ENCODE assay signal across 9 cellular contexts in genomic region chr9:127537792-127538191, GRCh38.
A peak's percentile ranks its signal among the peaks of the same experiment; 100 is the strongest.
DNase-seq lines count a peak whose midpoint lies in the region; ATAC-seq and TF ChIP-seq lines count a peak whose summit lies in the region.
"Had no signal": no experiment of that assay in that cellular context is flagged by ENCODE, and none has a peak within 500 bp of the region (broad histone marks: within the 10 kb centered on the region; RNA-seq: fewer than 3 reads in every experiment).

No MANE protein-coding gene starts in this region.

- intact Hi-C loops in IMR-90 (cut with micrococcal nuclease) = no loop called here

- H3K9me3 Mint-ChIP-seq in activated T-cell treated with anti-CD3 and anti-CD28 coated beads, Interleukin-2, amount 50 U/mL, for 24 hours = no peaks in the 10 kb centered on the region

- H4K91ac ChIP-seq in IMR-90 (ENCODE audit: insufficient read depth, low read depth, low read length) = peak overlapping the region; percentile 87

- H3K27ac ChIP-seq in BLaER1 treated with 17β-estradiol and CSF1 and Interleukin-3, amounts not matched to agents 10 nM and 100 nM = peak overlapping the region in 3 of 11 experiments; percentile 19 to 38 (median 35); a peak in 2 of 22 replicates
- peak overlapping the region; percentile 89 for H3K27ac ChIP-seq in IMR-90 (ENCODE audit: insufficient read depth, low read length)
- peak overlapping the region; percentile 90 for H3K27ac ChIP-seq in osteoblast (ENCODE audit: low read depth, low read length)

- no peak overlapping the region for H3K4me3 ChIP-seq in BLaER1 treated with 17β-estradiol and CSF1 and Interleukin-3, amounts not matched to agents 10 nM and 100 nM
- H3K4me3 ChIP-seq in IMR-90 (ENCODE audit: insufficient read depth, low read depth, low read length) = no peak overlapping the region
- no peak overlapping the region for H3K4me3 ChIP-seq in osteoblast (ENCODE audit: insufficient read depth, low read length)

- H2AK9ac ChIP-seq in IMR-90 (replicated peaks; ENCODE audit: low read depth, low read length, poor library complexity) = peak overlapping the region; percentile 73

- peak overlapping the region; percentile 64 to 82; a peak in 3 of 4 replicates for H4K8ac ChIP-seq in IMR-90 (ENCODE audit: low read depth in 2 of 2, low read length in 2 of 2)

- peak overlapping the region; percentile 50 for H2BK120ac ChIP-seq in IMR-90 (ENCODE audit: low read depth, low read length)

- peak overlapping the region; percentile 98 for H3K23ac ChIP-seq in IMR-90 (ENCODE audit: low read depth, low read length)

- peak overlapping the region; percentile 53 for H4K5ac ChIP-seq in IMR-90 (ENCODE audit: low read depth, low read length)

- peaks cover 0 to 94% (median 4%) of the 10 kb centered on the region in 11 experiments; a peak in 12 of 22 replicates for H3K36me3 ChIP-seq in BLaER1 treated with 17β-estradiol and CSF1 and Interleukin-3, amounts not matched to agents 10 nM and 100 nM
- H3K36me3 ChIP-seq in IMR-90 (ENCODE audit: control insufficient read depth, insufficient read depth, low read length) = peaks cover 43% of the 10 kb centered on the region
- peaks cover 30% of the 10 kb centered on the region for H3K36me3 ChIP-seq in osteoblast (ENCODE audit: insufficient read depth, low read length)

- H3K18ac ChIP-seq in IMR-90 (ENCODE audit: low read depth, low read length) = peak overlapping the region; percentile 20

- CTCF ChIA-PET in IMR-90 (lab: Yijun Ruan, JAX) = no interaction called here

- peak; percentile 37; the same call in 1 of the 2 replicates for TF ChIP-seq RAD21 in IMR-90 (IDR thresholded peaks at IDR 0.05; ENCODE audit: low read length)

- H2BK20ac ChIP-seq in IMR-90 (ENCODE audit: low read depth, low read length) = no peak overlapping the region; the same call in 1 of the 2 replicates

- no peaks in the 10 kb centered on the region for H3K36me3 Mint-ChIP-seq in activated T-cell treated with anti-CD3 and anti-CD28 coated beads, Interleukin-2, amount 50 U/mL, for 24 hours (ENCODE audit: low read depth)

- in situ Hi-C loops in IMR-90 (cut with MboI; ENCODE audit: low sequenced_read_pairs) = no loop called here

- H2BK5ac ChIP-seq in IMR-90 (ENCODE audit: low read depth, low read length, poor library complexity, severe bottlenecking) = peak overlapping the region; percentile 84

- dilution Hi-C loops in IMR-90 (cut with HindIII; ENCODE audit: low sequenced_read_pairs, unreplicated experiment) = no loop called here

- DNase-seq in IMR-90 (no peak), cerebellar cortex (ENCODE audit: low spot score) (peak; percentile 67), osteoblast (ENCODE audit: insufficient read length, low spot score, missing footprints) (peak; percentile 72), NCI-H2029 treated with DMSO at 0.1 percent for 48 hours (lab: John Stamatoyannopoulos, UW) (no peak)
- DNase-seq in activated T-cell treated with anti-CD3 and anti-CD28 coated beads, Interleukin-2, amount 50 U/mL, for 24 hours = no peak
- DNase-seq: activated CD8-positive, alpha-beta memory T cell treated with anti-CD3 and anti-CD28 coated beads, Interleukin-2, amount 50 U/mL, for 48 hours had no signal

- H3K4me1 ChIP-seq in BLaER1 treated with 17β-estradiol and CSF1 and Interleukin-3, amounts not matched to agents 10 nM and 100 nM = peaks cover 26 to 89% (median 71%) of the 10 kb centered on the region in 10 experiments
- H3K4me1 ChIP-seq in IMR-90 (ENCODE audit: control insufficient read depth, insufficient read depth, low read length) (peaks cover 77% of the 10 kb centered on the region), osteoblast (ENCODE audit: insufficient read depth, low read length) (peaks cover 80% of the 10 kb centered on the region)

- no peak overlapping the region for H3K27ac Mint-ChIP-seq in activated T-cell treated with anti-CD3 and anti-CD28 coated beads, Interleukin-2, amount 50 U/mL, for 24 hours

- peaks cover 39% of the 10 kb centered on the region for H3K9me1 ChIP-seq in IMR-90 (ENCODE audit: insufficient read depth, low read length)

- H3K79me1 ChIP-seq in IMR-90 (ENCODE audit: low read depth in 1 of 2, low read length in 2 of 2) = peaks cover 15 to 78% of the 10 kb centered on the region in 2 experiments; a peak in 2 of 4 replicates

- peak overlapping the region in 3 of 11 experiments; percentile 10 to 27 (median 14); a peak in 2 of 22 replicates for H3K4me2 ChIP-seq in BLaER1 treated with 17β-estradiol and CSF1 and Interleukin-3, amounts not matched to agents 10 nM and 100 nM
- H3K4me2 ChIP-seq in IMR-90 (ENCODE audit: low read depth, low read length) (no peak overlapping the region), osteoblast (ENCODE audit: insufficient read depth, low read length) (peak overlapping the region; percentile 27)

- H3K4me3 Mint-ChIP-seq in activated T-cell treated with anti-CD3 and anti-CD28 coated beads, Interleukin-2, amount 50 U/mL, for 24 hours = no peak overlapping the region

- H3K14ac ChIP-seq in IMR-90 (replicated peaks; ENCODE audit: low read depth, low read length) = peak overlapping the region; percentile 88

- peak overlapping the region; percentile 16; the same call in 1 of the 2 replicates for H3K56ac ChIP-seq in IMR-90 (ENCODE audit: extremely low read depth, insufficient read depth, low read length)

- H4K20me1 ChIP-seq in BLaER1 treated with 17β-estradiol and CSF1 and Interleukin-3, amounts not matched to agents 10 nM and 100 nM = peaks cover 0 to 100% (median 96%) of the 10 kb centered on the region in 11 experiments; a peak in 19 of 22 replicates
- H4K20me1 ChIP-seq in IMR-90 (ENCODE audit: insufficient read depth, low read length) = peaks cover 89% of the 10 kb centered on the region
- H4K20me1 ChIP-seq in osteoblast (ENCODE audit: insufficient read depth, low read length) = peaks cover 60% of the 10 kb centered on the region

- no peak for TF ChIP-seq POLR2A in IMR-90 (IDR thresholded peaks at IDR 0.05; ENCODE audit: low read depth, low read length)

- no peaks in the 10 kb centered on the region for H3K9me3 ChIP-seq in BLaER1 treated with 17β-estradiol and CSF1 and Interleukin-3, amounts not matched to agents 10 nM and 100 nM (replicated peaks in 1 of 11)
- H3K9me3 ChIP-seq in IMR-90 (ENCODE audit: control insufficient read depth, insufficient read depth, low read length) (no peaks in the 10 kb centered on the region), osteoblast (ENCODE audit: low read depth, low read length) (no peaks in the 10 kb centered on the region)

- H3K27me3 ChIP-seq in BLaER1 treated with 17β-estradiol and CSF1 and Interleukin-3, amounts not matched to agents 10 nM and 100 nM = no peaks in the 10 kb centered on the region
- H3K27me3 ChIP-seq in IMR-90 (ENCODE audit: control insufficient read depth, insufficient read depth, low read length) = no peaks in the 10 kb centered on the region
- no peaks in the 10 kb centered on the region for H3K27me3 ChIP-seq in osteoblast (ENCODE audit: insufficient read depth, low read length)

- H3K4ac ChIP-seq in IMR-90 (ENCODE audit: low read depth, low read length) = peak overlapping the region; percentile 93

- H3K9ac ChIP-seq in BLaER1 treated with 17β-estradiol and CSF1 and Interleukin-3, amounts not matched to agents 10 nM and 100 nM = peak overlapping the region in 8 of 11 experiments; percentile 3 to 53 (median 18); a peak in 8 of 22 replicates
- H3K9ac ChIP-seq in IMR-90 (ENCODE audit: low read depth, low read length) = peak overlapping the region; percentile 47

- WGBS in IMR-90 (ENCODE audit: extremely low coverage in 2 of 2, insufficient read length in 1 of 2), 2 experiments = no CpG with 5 or more reads among the region's 3 CpGs

- TF ChIP-seq CTCF in IMR-90 (conservative IDR thresholded peaks at IDR 0.05; ENCODE audit: low read depth, low read length) (peak; percentile 32), osteoblast (IDR thresholded peaks at IDR 0.05; ENCODE audit: extremely low read depth, low read depth, low read length) (peak; percentile 25)

- POLR2A ChIA-PET in IMR-90 (lab: Charles Lee; ENCODE audit: unreplicated experiment) = no interaction called here

- peak overlapping the region; percentile 89; the same call in 1 of the 3 replicates for H2BK15ac ChIP-seq in IMR-90 (ENCODE audit: low read depth, low read length)

- H3K27me3 Mint-ChIP-seq in activated T-cell treated with anti-CD3 and anti-CD28 coated beads, Interleukin-2, amount 50 U/mL, for 24 hours = no peaks in the 10 kb centered on the region

- no peak overlapping the region for H2AFZ ChIP-seq in IMR-90 (replicated peaks; ENCODE audit: low read length, poor library complexity)
- H2AFZ ChIP-seq in osteoblast (ENCODE audit: low read length) = no peak overlapping the region

- BruUV-seq in IMR-90 (replicated peaks; lab: Mats Ljungman, UMichigan) = no TSS peak

- peak overlapping the region; percentile 93 for H2AK5ac ChIP-seq in IMR-90 (ENCODE audit: low read depth, low read length)

- ATAC-seq in IMR-90 (ENCODE audit: low read depth) (no peak), GM18502 (IDR thresholded peaks at IDR 0.05; ENCODE audit: poor library complexity, unreplicated experiment) (no peak), HG02588 (IDR thresholded peaks at IDR 0.05; ENCODE audit: unreplicated experiment) (no peak)

- peaks cover 94% of the 10 kb centered on the region for H3K79me2 ChIP-seq in osteoblast (ENCODE audit: insufficient read depth, low read length)

- H3K4me1 Mint-ChIP-seq in activated T-cell treated with anti-CD3 and anti-CD28 coated beads, Interleukin-2, amount 50 U/mL, for 24 hours (ENCODE audit: low read depth) = no peaks in the 10 kb centered on the region

TF ChIP-seq in IMR-90, 13 proteins besides CTCF, POLR2A, EP300 and RAD21:
- TF ChIP-seq BHLHE40 (IDR thresholded peaks at IDR 0.05; ENCODE audit: low read depth, low read length) = no peak

Comparison
In these comparisons a context has a peak if more than half of its experiments do, and no peak if none do; other contexts are left out.
1. DNase-seq: peak in cerebellar cortex (single experiment) and osteoblast (single experiment); none in IMR-90 (single experiment), NCI-H2029 treated with DMSO at 0.1 percent for 48 hours (single experiment) and activated T-cell treated with anti-CD3 and anti-CD28 coated beads, Interleukin-2, amount 50 U/mL, for 24 hours (single experiment).